In genomic region chr22:36659762-36660509, GRCh38 we compare ENCODE assay signal across 9 cellular contexts. TPM values are rescaled to one million over a fixed set of nuclear protein-coding genes. Genes with fewer than 3 reads are reported as not detected.
DNase-seq lines count a peak whose midpoint lies in the region; ATAC-seq and TF ChIP-seq lines count a peak whose summit lies in the region.
"Had no signal": no experiment of that assay in that cellular context is flagged by ENCODE, and none has a peak within 500 bp of the region (broad histone marks: within the 10 kb centered on the region; RNA-seq: fewer than 3 reads in every experiment).

No MANE protein-coding gene starts in this region.

- H3K36me3 ChIP-seq in parathyroid adenoma (ENCODE audit: control insufficient read depth, insufficient read depth, low read length) = no peaks in the 10 kb centered on the region
- no peaks in the 10 kb centered on the region for H3K36me3 ChIP-seq in uterus

- H3K79me2 ChIP-seq in parathyroid adenoma = no peaks in the 10 kb centered on the region

- intact Hi-C loops in uterus (cut with DNase I; ENCODE audit: low total_unique reads) = no loop called here

- H3K4me3 ChIP-seq in foreskin fibroblast (ENCODE audit: low read depth in 1 of 2, low read length in 2 of 2) = no peak overlapping the region
- H3K4me3 ChIP-seq in parathyroid adenoma (ENCODE audit: low read depth, low read length) = no peak overlapping the region
- no peak overlapping the region for H3K4me3 ChIP-seq in uterus

- peaks cover 2% of the 10 kb centered on the region for H3K4me1 ChIP-seq in parathyroid adenoma
- H3K4me1 ChIP-seq in uterus = peaks cover 0 to 12% of the 10 kb centered on the region in 2 donors

- ATAC-seq in GM18498 (IDR thresholded peaks at IDR 0.05; ENCODE audit: unreplicated experiment) (no peak), HG02678 (IDR thresholded peaks at IDR 0.05; ENCODE audit: unreplicated experiment) (no peak)

- no peak for TF ChIP-seq CTCF in foreskin fibroblast (IDR thresholded peaks at IDR 0.05; ENCODE audit: low read depth, low read length)
- no peak for TF ChIP-seq CTCF in parathyroid adenoma (IDR thresholded peaks at IDR 0.05)
- TF ChIP-seq CTCF in uterus (IDR thresholded peaks at IDR 0.05) = no peak

- no peak overlapping the region for H3K4me2 ChIP-seq in parathyroid adenoma (ENCODE audit: low read length)

- no peak for TF ChIP-seq POLR2A in uterus (IDR thresholded peaks at IDR 0.05)

- DNase-seq in GM04504 (ENCODE audit: low read depth) (peak; percentile 87), NCI-H1417 treated with DMSO at 0.1 percent for 48 hours (lab: John Stamatoyannopoulos, UW) (peak; percentile 5), foreskin fibroblast (peak; percentile 88 to 96), uterus (peak; percentile 72 to 77)
- peak; percentile 25 for DNase-seq in activated CD8-positive, alpha-beta memory T cell treated with anti-CD3 and anti-CD28 coated beads, Interleukin-2, amount 50 U/mL, for 4 hours

- H3K27me3 ChIP-seq in parathyroid adenoma (ENCODE audit: control insufficient read depth, insufficient read depth, low read length) (no peaks in the 10 kb centered on the region), uterus (no peaks in the 10 kb centered on the region)

- H3K9me3 ChIP-seq in parathyroid adenoma (ENCODE audit: control insufficient read depth, low read length) = no peaks in the 10 kb centered on the region
- no peaks in the 10 kb centered on the region for H3K9me3 ChIP-seq in uterus

- H3K9ac ChIP-seq in parathyroid adenoma = no peak overlapping the region

- H3K27ac ChIP-seq in parathyroid adenoma (peak overlapping the region; percentile 22), uterus (no peak overlapping the region)

- peak overlapping the region; percentile 36 for H2AFZ ChIP-seq in parathyroid adenoma

RNA-seq across cellular contexts. Expression of gene CACNG2, which starts 43.6 kb away (rescaled TPM):
- not detected for total RNA-seq in uterus
- total RNA-seq: T-helper 1 cell treated with Interleukin-12 subunit alpha and Interleukin-12 subunit beta and Interleukin-4 antibody, amounts not matched to agents 30 ng/mL and 1 ng/mL, for 36 hours had no signal

Comparison
In these comparisons a context has a peak if more than half of its experiments do, and no peak if none do; other contexts are left out.
1. DNase-seq: peak in every context shown above with its lines; median percentile 92 in foreskin fibroblast; 87 in GM04504; 74 in uterus; 25 in activated CD8-positive, alpha-beta memory T cell treated with anti-CD3 and anti-CD28 coated beads, Interleukin-2, amount 50 U/mL, for 4 hours; 5 in NCI-H1417 treated with DMSO at 0.1 percent for 48 hours.